In the genomic region with DNA sequence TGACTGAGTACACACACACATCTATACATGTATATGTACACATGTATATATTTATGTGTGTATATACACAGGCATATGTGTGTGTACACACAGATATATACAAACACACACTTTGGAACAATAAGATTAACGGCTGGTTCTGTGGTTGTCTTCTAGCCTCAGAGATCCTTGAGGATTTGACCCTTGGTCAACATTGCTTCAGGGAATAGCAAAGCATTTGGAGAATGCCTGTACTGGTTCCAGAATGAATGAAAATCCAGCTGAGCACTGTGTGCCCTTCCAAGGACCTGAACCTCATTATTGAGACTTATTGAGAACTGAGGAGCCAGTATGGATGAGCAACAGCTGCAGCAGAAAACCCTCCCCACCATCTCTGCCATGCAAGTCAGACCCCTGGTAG, we compare ENCODE assay signal across 19 cellular contexts.
"Had no signal": no experiment of that assay in that cellular context is flagged by ENCODE, and none has a peak within 500 bp of the region (broad histone marks: within the 10 kb centered on the region; RNA-seq: fewer than 3 reads in every experiment).

No MANE protein-coding gene starts in this region.

- H3K27ac Mint-ChIP-seq: activated CD4-positive, alpha-beta T cell treated with anti-CD3 and anti-CD28 coated beads for 36 hours; activated naive CD4-positive, alpha-beta T cell treated with anti-CD3 and anti-CD28 coated beads, Interleukin-2, amount 50 U/mL, for 72 hours; activated T-helper 1 cell treated with anti-CD3 and anti-CD28 coated beads, Interleukin-12 subunit alpha, Interleukin-12 subunit beta, Interleukin-2, Interleukin-4 antibody, amounts not matched to agents 30 ng/mL and 10 ng/mL and 1 ng/mL, durations not matched to agents 14 hours and 24 hours and 36 hours; endodermal cell; stimulated activated naive CD8-positive, alpha-beta T cell treated with anti-CD3 and anti-CD28 coated beads, Interleukin-15, amount 100 ng/mL, for 72 hours had no signal

- H3K4me3 ChIP-seq: body of pancreas, lower lobe of right lung, prostate gland, upper lobe of left lung had no signal

- H3K36me3 ChIP-seq: lower lobe of right lung, prostate gland, upper lobe of left lung had no signal

- H3K9me3 ChIP-seq: body of pancreas, lower lobe of right lung, prostate gland, upper lobe of left lung had no signal

- DNase-seq: activated CD4-positive, alpha-beta T cell treated with anti-CD3 and anti-CD28 coated beads for 36 hours; activated CD4-positive, alpha-beta T cell treated with anti-CD3 and anti-CD28 coated beads, Interleukin-2, amount 50 U/mL, for 48 hours; activated gamma-delta T cell treated with Interleukin-2 at 50 U/mL for 16 hours; activated T-cell treated with anti-CD3 and anti-CD28 coated beads for 4 hours; body of pancreas; endodermal cell; hypothalamus; lower lobe of right lung; nephron progenitor cell; right cardiac atrium; small intestine; stimulated activated CD4-positive, alpha-beta T cell treated with anti-CD3 and anti-CD28 coated beads, Interleukin-15, amount 100 ng/mL, for 24 hours; stimulated activated CD4-positive, alpha-beta T cell treated with anti-CD3 and anti-CD28 coated beads, Interleukin-2, amount 100 ng/mL, for 48 hours; stimulated activated naive CD8-positive, alpha-beta T cell treated with anti-CD3 and anti-CD28 coated beads, Interleukin-15, amount 100 ng/mL, for 72 hours; upper lobe of left lung had no signal

- H3K27ac ChIP-seq: body of pancreas, epithelial cell of prostate, lower lobe of right lung, prostate gland, upper lobe of left lung had no signal

- H3K36me3 Mint-ChIP-seq: activated naive CD4-positive, alpha-beta T cell treated with anti-CD3 and anti-CD28 coated beads, Interleukin-2, amount 50 U/mL, for 72 hours had no signal

- H3K4me1 Mint-ChIP-seq: activated CD4-positive, alpha-beta T cell treated with anti-CD3 and anti-CD28 coated beads for 36 hours; endodermal cell; stimulated activated naive CD8-positive, alpha-beta T cell treated with anti-CD3 and anti-CD28 coated beads, Interleukin-15, amount 100 ng/mL, for 72 hours had no signal

- H3K4me3 Mint-ChIP-seq: activated CD4-positive, alpha-beta T cell treated with anti-CD3 and anti-CD28 coated beads for 36 hours; activated T-helper 1 cell treated with anti-CD3 and anti-CD28 coated beads, Interleukin-12 subunit alpha, Interleukin-12 subunit beta, Interleukin-2, Interleukin-4 antibody, amounts not matched to agents 30 ng/mL and 10 ng/mL and 1 ng/mL, durations not matched to agents 14 hours and 24 hours and 36 hours; endodermal cell; nephron progenitor cell; stimulated activated naive CD8-positive, alpha-beta T cell treated with anti-CD3 and anti-CD28 coated beads, Interleukin-15, amount 100 ng/mL, for 72 hours had no signal

- H3K27me3 Mint-ChIP-seq: stimulated activated naive CD8-positive, alpha-beta T cell treated with anti-CD3 and anti-CD28 coated beads, Interleukin-15, amount 100 ng/mL, for 72 hours had no signal

- H3K27me3 ChIP-seq: body of pancreas, upper lobe of left lung had no signal

- H3K4me1 ChIP-seq: body of pancreas, lower lobe of right lung, prostate gland, upper lobe of left lung had no signal

- H3K9me3 Mint-ChIP-seq: endodermal cell, nephron progenitor cell had no signal
